Comparison of ENCODE assay signal across 8 cellular contexts in genomic region chr5:43063731-43064171, GRCh38. TPM values are rescaled to one million over a fixed set of nuclear protein-coding genes. Genes with fewer than 3 reads are reported as not detected.
A peak's percentile ranks its signal among the peaks of the same experiment; 100 is the strongest.
DNase-seq lines count a peak whose midpoint lies in the region; ATAC-seq and TF ChIP-seq lines count a peak whose summit lies in the region.

No MANE protein-coding gene starts in this region.

- intact Hi-C loops in testis (cut with DNase I; ENCODE audit: low total_unique reads): loop anchor here (10.0 kb wide), 1 partner anchor 61 kb away; the partner anchor contains the start of gene ZNF131
- intact Hi-C loops in sciatic nerve (cut with DNase I): no loop called here

- DNase-seq in T-helper 2 cell treated with Interferon-gamma antibody and Interleukin-4, amounts not matched to agents 5 μg/mL and 100 μg/mL, for 36 hours (ENCODE audit: low spot score): no peak
- DNase-seq in T-helper 2 cell (no peak), testis (no peak), sciatic nerve (ENCODE audit: low spot score) (no peak), T-helper 9 cell (no peak)
- no peak for DNase-seq in activated CD8-positive, alpha-beta T cell treated with anti-CD3 and anti-CD28 coated beads, Interleukin-2, amount 10 ng/mL, durations not matched to agents 7 days and 5 days

- H3K36me3 Mint-ChIP-seq in T-helper 2 cell treated with Interferon-gamma antibody and Interleukin-4, amounts not matched to agents 5 μg/mL and 100 μg/mL, for 36 hours (ENCODE audit: low read depth): peaks cover 33% of the 10 kb centered on the region
- H3K36me3 Mint-ChIP-seq in activated CD8-positive, alpha-beta T cell treated with anti-CD3 and anti-CD28 coated beads, Interleukin-2, amount 10 ng/mL, durations not matched to agents 7 days and 5 days (ENCODE audit: low read depth): peaks cover 29% of the 10 kb centered on the region

- no peaks in the 10 kb centered on the region for H3K9me3 ChIP-seq in iPS-18a (ENCODE audit: control insufficient read depth, low read depth, low read length)
- H3K9me3 ChIP-seq in testis: no peaks in the 10 kb centered on the region

- ATAC-seq in activated CD8-positive, alpha-beta T cell treated with anti-CD3 and anti-CD28 coated beads, Interleukin-2, amount 10 ng/mL, durations not matched to agents 7 days and 5 days: no peak
- no peak for ATAC-seq in sciatic nerve
- ATAC-seq in GM18511 (IDR thresholded peaks at IDR 0.05; ENCODE audit: unreplicated experiment): no peak

- peaks cover 17% of the 10 kb centered on the region for H3K9me3 Mint-ChIP-seq in T-helper 2 cell treated with Interferon-gamma antibody and Interleukin-4, amounts not matched to agents 5 μg/mL and 100 μg/mL, for 36 hours
- H3K9me3 Mint-ChIP-seq in activated CD8-positive, alpha-beta T cell treated with anti-CD3 and anti-CD28 coated beads, Interleukin-2, amount 10 ng/mL, durations not matched to agents 7 days and 5 days (ENCODE audit: insufficient read depth): no peaks in the 10 kb centered on the region

- H3K27ac Mint-ChIP-seq in T-helper 2 cell treated with Interferon-gamma antibody and Interleukin-4, amounts not matched to agents 5 μg/mL and 100 μg/mL, for 36 hours: peak overlapping the region; percentile 67
- no peak overlapping the region for H3K27ac Mint-ChIP-seq in activated CD8-positive, alpha-beta T cell treated with anti-CD3 and anti-CD28 coated beads, Interleukin-2, amount 10 ng/mL, durations not matched to agents 7 days and 5 days

- H3K27me3 ChIP-seq in iPS-18a (ENCODE audit: control insufficient read depth, insufficient read depth, low read length) (peaks cover 5% of the 10 kb centered on the region), testis (no peaks in the 10 kb centered on the region)

- H3K4me1 Mint-ChIP-seq in T-helper 2 cell treated with Interferon-gamma antibody and Interleukin-4, amounts not matched to agents 5 μg/mL and 100 μg/mL, for 36 hours (ENCODE audit: low read depth): peaks cover 23% of the 10 kb centered on the region
- H3K4me1 Mint-ChIP-seq in activated CD8-positive, alpha-beta T cell treated with anti-CD3 and anti-CD28 coated beads, Interleukin-2, amount 10 ng/mL, durations not matched to agents 7 days and 5 days (ENCODE audit: low read depth): peaks cover 27% of the 10 kb centered on the region

- TF ChIP-seq POLR2A in testis (IDR thresholded peaks at IDR 0.05): no peak

- H3K4me3 Mint-ChIP-seq in T-helper 2 cell treated with Interferon-gamma antibody and Interleukin-4, amounts not matched to agents 5 μg/mL and 100 μg/mL, for 36 hours: peak overlapping the region; percentile 18
- peak overlapping the region; percentile 8 for H3K4me3 Mint-ChIP-seq in activated CD8-positive, alpha-beta T cell treated with anti-CD3 and anti-CD28 coated beads, Interleukin-2, amount 10 ng/mL, durations not matched to agents 7 days and 5 days

- TF ChIP-seq CTCF in testis (IDR thresholded peaks at IDR 0.05): no peak

- WGBS in testis, 2 donors: 65 to 73% methylated on average over 11 to 12 of the region's 12 CpGs

- H3K27ac ChIP-seq in iPS-18a (ENCODE audit: low read length) (no peak overlapping the region), testis (peak overlapping the region; percentile 98 to 100)

- CTCF ChIA-PET in activated CD8-positive, alpha-beta T cell treated with anti-CD3 and anti-CD28 coated beads, Interleukin-2, amount 10 ng/mL, durations not matched to agents 7 days and 5 days (lab: Charles Lee): interaction anchor here (1.0 to 3.7 kb wide), 12 partner anchors 10 to 243 kb away, joined by 3 to 54 read pairs (median 8); no protein-coding TSS in a partner anchor

- H3K4me1 ChIP-seq in iPS-18a (ENCODE audit: control insufficient read depth, low read depth, low read length): peaks cover 10% of the 10 kb centered on the region
- peaks cover 12% of the 10 kb centered on the region for H3K4me1 ChIP-seq in testis

- peaks cover 2% of the 10 kb centered on the region for H3K27me3 Mint-ChIP-seq in T-helper 2 cell treated with Interferon-gamma antibody and Interleukin-4, amounts not matched to agents 5 μg/mL and 100 μg/mL, for 36 hours (ENCODE audit: low read depth)
- H3K27me3 Mint-ChIP-seq in activated CD8-positive, alpha-beta T cell treated with anti-CD3 and anti-CD28 coated beads, Interleukin-2, amount 10 ng/mL, durations not matched to agents 7 days and 5 days (ENCODE audit: low read depth): no peaks in the 10 kb centered on the region

- H3K36me3 ChIP-seq in iPS-18a (ENCODE audit: control insufficient read depth, low read depth, low read length) (no peaks in the 10 kb centered on the region), testis (ENCODE audit: low read depth, missing control alignments) (no peaks in the 10 kb centered on the region)

- H3K9ac ChIP-seq in iPS-18a (ENCODE audit: low read length): peak overlapping the region; percentile 96

- no peak overlapping the region for H3K4me3 ChIP-seq in iPS-18a (ENCODE audit: low read length)
- peak overlapping the region; percentile 83 to 90 for H3K4me3 ChIP-seq in testis

- POLR2A ChIA-PET in activated CD8-positive, alpha-beta T cell treated with anti-CD3 and anti-CD28 coated beads, Interleukin-2, amount 10 ng/mL, durations not matched to agents 7 days and 5 days (lab: Charles Lee): interaction anchor here (0.6 to 6.0 kb wide), 14 partner anchors 9 to 420 kb away, joined by 3 to 243 read pairs (median 16); partner anchors contain the start of genes ANXA2R and TMEM267

RNA-seq across cellular contexts. Expression of gene ANXA2R, which starts 23.6 kb away (rescaled TPM):
- 10 to 100 TPM; 28.0 to 29.3 TPM for total RNA-seq in activated CD8-positive, alpha-beta T cell treated with anti-CD3 and anti-CD28 coated beads, Interleukin-2, amount 10 ng/mL, durations not matched to agents 7 days and 5 days
- 10 to 100 TPM in 1 of 2 donors, 1 to 10 TPM in 1; 5.1 to 10.2 TPM for total RNA-seq in testis
- 1.6 TPM for polyA plus RNA-seq in testis (ENCODE audit: insufficient read depth, low read depth, low replicate concordance)
- total RNA-seq in sciatic nerve: 5.7 TPM

RNA-seq across cellular contexts. Expression of gene ZNF131, which starts 57.0 kb away (rescaled TPM):
- total RNA-seq in activated CD8-positive, alpha-beta T cell treated with anti-CD3 and anti-CD28 coated beads, Interleukin-2, amount 10 ng/mL, durations not matched to agents 7 days and 5 days: 10 to 100 TPM; 45.8 to 52.8 TPM
- 10 to 100 TPM; 67.8 to 80.6 TPM for total RNA-seq in testis
- polyA plus RNA-seq in testis (ENCODE audit: insufficient read depth, low read depth, low replicate concordance): 75.6 TPM
- total RNA-seq in sciatic nerve: 47.5 TPM
